ENCODE assay signal across 17 cellular contexts in genomic region chr2:18522484-18523146, GRCh38.
"Had no signal": no experiment of that assay in that cellular context is flagged by ENCODE, and none has a peak within 500 bp of the region (broad histone marks: within the 10 kb centered on the region; RNA-seq: fewer than 3 reads in every experiment).

No MANE protein-coding gene starts in this region.

- H3K9me3 Mint-ChIP-seq: activated naive CD4-positive, alpha-beta T cell treated with anti-CD3 and anti-CD28 coated beads, Interleukin-2, amount 10 ng/mL, durations not matched to agents 7 days and 5 days; activated T-cell treated with anti-CD3 and anti-CD28 coated beads, Interleukin-2, amount 50 U/mL, for 24 hours; stimulated activated memory B cell treated with anti-CD40 and anti-IgM and Interleukin-4, amounts not matched to agents 10 μg/mL and 1 μg/mL and 100 μg/mL, for 72 hours had no signal

- H3K27me3 ChIP-seq: cardiac muscle cell, pancreas, sigmoid colon had no signal

- H3K4me1 Mint-ChIP-seq: activated CD8-positive, alpha-beta memory T cell treated with anti-CD3 and anti-CD28 coated beads, Interleukin-2, amount 10 ng/mL, durations not matched to agents 7 days and 5 days; activated naive CD4-positive, alpha-beta T cell treated with anti-CD3 and anti-CD28 coated beads, Interleukin-2, amount 10 ng/mL, durations not matched to agents 7 days and 5 days; stimulated activated memory B cell treated with anti-CD40 and anti-IgM and Interleukin-4, amounts not matched to agents 10 μg/mL and 1 μg/mL and 100 μg/mL, for 72 hours had no signal

- H3K4me1 ChIP-seq: lower lobe of right lung had no signal

- H3K36me3 ChIP-seq: cardiac muscle cell, lower lobe of right lung, pancreas, sigmoid colon had no signal

- H3K27ac Mint-ChIP-seq: activated CD8-positive, alpha-beta memory T cell treated with anti-CD3 and anti-CD28 coated beads, Interleukin-2, amount 10 ng/mL, durations not matched to agents 7 days and 5 days; activated naive CD4-positive, alpha-beta T cell treated with anti-CD3 and anti-CD28 coated beads, Interleukin-2, amount 10 ng/mL, durations not matched to agents 7 days and 5 days; activated T-cell treated with anti-CD3 and anti-CD28 coated beads, Interleukin-2, amount 50 U/mL, for 24 hours; stimulated activated memory B cell treated with anti-CD40 and anti-IgM and Interleukin-4, amounts not matched to agents 10 μg/mL and 1 μg/mL and 100 μg/mL, for 72 hours had no signal

- H3K9me3 ChIP-seq: lower lobe of right lung, pancreas, sigmoid colon had no signal

- H3K36me3 Mint-ChIP-seq: activated CD8-positive, alpha-beta memory T cell treated with anti-CD3 and anti-CD28 coated beads, Interleukin-2, amount 10 ng/mL, durations not matched to agents 7 days and 5 days; activated naive CD4-positive, alpha-beta T cell treated with anti-CD3 and anti-CD28 coated beads, Interleukin-2, amount 10 ng/mL, durations not matched to agents 7 days and 5 days; stimulated activated memory B cell treated with anti-CD40 and anti-IgM and Interleukin-4, amounts not matched to agents 10 μg/mL and 1 μg/mL and 100 μg/mL, for 72 hours had no signal

- ATAC-seq: activated CD8-positive, alpha-beta memory T cell treated with anti-CD3 and anti-CD28 coated beads, Interleukin-2, amount 10 ng/mL, durations not matched to agents 7 days and 5 days; pancreas; stimulated activated memory B cell treated with anti-CD40 and anti-IgM and Interleukin-4, amounts not matched to agents 10 μg/mL and 1 μg/mL and 100 μg/mL, for 72 hours had no signal

- FAIRE-seq: pancreas, urothelium cell line had no signal

- H3K4me3 ChIP-seq: cardiac muscle cell, dorsolateral prefrontal cortex, lower lobe of right lung, pancreas, sigmoid colon had no signal

- H3K27ac ChIP-seq: cardiac muscle cell, dorsolateral prefrontal cortex, lower lobe of right lung, pancreas, VCaP had no signal

- DNase-seq: activated CD4-positive, alpha-beta T cell treated with anti-CD3 and anti-CD28 coated beads for 1 hour; activated CD4-positive, alpha-beta T cell treated with anti-CD3 and anti-CD28 coated beads, Interleukin-2, amount 50 U/mL, for 4 hours; activated CD8-positive, alpha-beta memory T cell treated with anti-CD3 and anti-CD28 coated beads, Interleukin-2, amount 10 ng/mL, durations not matched to agents 7 days and 5 days; activated naive CD4-positive, alpha-beta T cell treated with anti-CD3 and anti-CD28 coated beads, Interleukin-2, amount 10 ng/mL, durations not matched to agents 7 days and 5 days; activated T-cell treated with anti-CD3 and anti-CD28 coated beads, Interleukin-2, amount 50 U/mL, for 24 hours; dorsolateral prefrontal cortex; kidney glomerular epithelial cell; lower lobe of right lung; pancreas; sigmoid colon; stimulated activated CD4-positive, alpha-beta T cell treated with anti-CD3 and anti-CD28 coated beads, Interleukin-12 subunit alpha, Interleukin-12 subunit beta, amount 100 ng/mL, for 4 hours; T-helper 1 cell; T1000 had no signal

- H3K4me3 Mint-ChIP-seq: activated CD8-positive, alpha-beta memory T cell treated with anti-CD3 and anti-CD28 coated beads, Interleukin-2, amount 10 ng/mL, durations not matched to agents 7 days and 5 days; activated naive CD4-positive, alpha-beta T cell treated with anti-CD3 and anti-CD28 coated beads, Interleukin-2, amount 10 ng/mL, durations not matched to agents 7 days and 5 days; activated T-cell treated with anti-CD3 and anti-CD28 coated beads, Interleukin-2, amount 50 U/mL, for 24 hours; stimulated activated memory B cell treated with anti-CD40 and anti-IgM and Interleukin-4, amounts not matched to agents 10 μg/mL and 1 μg/mL and 100 μg/mL, for 72 hours had no signal
